ENCODE assay signal across 8 cellular contexts in genomic region chr6:34236423-34237315, GRCh38. TPM values are rescaled to one million over a fixed set of nuclear protein-coding genes. Genes with fewer than 3 reads are reported as not detected.
DNase-seq lines count a peak whose midpoint lies in the region; ATAC-seq and TF ChIP-seq lines count a peak whose summit lies in the region.

TSS of gene HMGA1 (plus strand) at chr6:34236873. CDS start at chr6:34240781, 3,908 bp downstream.

- H3K27ac ChIP-seq in mammary epithelial cell (ENCODE audit: insufficient read depth, low read depth, low read length) (peak within 1 kb of the TSS; percentile 65), spleen (peak within 1 kb of the TSS; percentile 89 to 97 (median 95))

- H3K27me3 Mint-ChIP-seq in immature natural killer cell (ENCODE audit: low read depth in 3 of 3): peaks cover 7 to 22% (median 15%) of the 10 kb centered on the region in 3 donors

- WGBS in mammary epithelial cell (ENCODE audit: low coverage, missing lambda C conversion rate): 3% methylated on average over 21 of the region's 93 CpGs
- 0 to 2% (median 1%) methylated on average over 43 to 93 of the region's 93 CpGs for WGBS in spleen, 5 donors

- H3K4me1 Mint-ChIP-seq in immature natural killer cell: peaks cover 24 to 26% of the 10 kb centered on the region in 2 donors

- H3K9ac ChIP-seq in mammary epithelial cell (ENCODE audit: insufficient read depth, low read length): peak within 1 kb of the TSS; percentile 75

- BruUV-seq in mammary epithelial cell (replicated peaks; lab: Mats Ljungman, UMichigan): TSS peak; percentile 66

- H3K4me3 ChIP-seq in WI38 (ENCODE audit: low read depth, low read length): peak within 1 kb of the TSS; percentile 88
- H3K4me3 ChIP-seq in mammary epithelial cell (replicated peaks in 1 of 3; ENCODE audit: insufficient read depth in 1 of 3, low read depth in 2 of 3, low read length in 3 of 3): peak within 1 kb of the TSS; percentile 76 to 83 (median 81)
- peak within 1 kb of the TSS; percentile 63 to 87 (median 68) for H3K4me3 ChIP-seq in spleen

- H3K36me3 ChIP-seq in mammary epithelial cell (ENCODE audit: insufficient read depth, low read length) (no peaks in the 10 kb centered on the region), spleen (peaks cover 0 to 17% (median 11%) of the 10 kb centered on the region in 6 donors)

- H3K27ac Mint-ChIP-seq in immature natural killer cell: peak within 1 kb of the TSS; percentile 89 to 99 (median 96)

- TF ChIP-seq POLR2A in spleen (IDR thresholded peaks at IDR 0.05): peak; percentile 90 to 95 (median 94)

- CTCF ChIA-PET in mammary epithelial cell (lab: Charles Lee; ENCODE audit: low non-redundant PET): no interaction called here

- peak within 1 kb of the TSS; percentile 87 to 93 (median 89) for H3K4me3 Mint-ChIP-seq in immature natural killer cell

- H3K9me3 Mint-ChIP-seq in immature natural killer cell: no peaks in the 10 kb centered on the region

- dilution Hi-C loops in mammary epithelial cell (cut with HindIII; ENCODE audit: low sequenced_read_pairs): no loop called here

- H4K20me1 ChIP-seq in mammary epithelial cell (ENCODE audit: insufficient read depth, low read length): no peaks in the 10 kb centered on the region

- peaks cover 43% of the 10 kb centered on the region for H3K79me2 ChIP-seq in mammary epithelial cell (ENCODE audit: insufficient read depth, low read length)

- H3K27me3 ChIP-seq in mammary epithelial cell (ENCODE audit: insufficient read depth, low read length) (no peaks in the 10 kb centered on the region), spleen (replicated peaks in 1 of 7) (no peaks in the 10 kb centered on the region)

- ATAC-seq in GM18867 (IDR thresholded peaks at IDR 0.05; ENCODE audit: unreplicated experiment) (peak; percentile 64), HG03097 (IDR thresholded peaks at IDR 0.05; ENCODE audit: low FRiP score, unreplicated experiment) (peak; percentile 58)

- in situ Hi-C loops in mammary epithelial cell (cut with MboI; ENCODE audit: low sequenced_read_pairs in 2 of 2): no loop called here

- intact Hi-C loops in mammary epithelial cell (cut with micrococcal nuclease) (no loop called here), spleen (cut with DNase I; ENCODE audit: low total_unique reads) (no loop called here)

- H3K9me3 ChIP-seq in mammary epithelial cell (replicated peaks; ENCODE audit: insufficient read depth, low read length): no peaks in the 10 kb centered on the region
- H3K9me3 ChIP-seq in spleen: no peaks in the 10 kb centered on the region

- H3K36me3 Mint-ChIP-seq in immature natural killer cell: peaks cover 0 to 8% (median 7%) of the 10 kb centered on the region in 3 donors

- H2AFZ ChIP-seq in mammary epithelial cell (ENCODE audit: low read depth, low read length): peak within 1 kb of the TSS; percentile 60

- peak within 1 kb of the TSS; percentile 78 for H3K4me2 ChIP-seq in mammary epithelial cell (ENCODE audit: insufficient read depth, low read depth, low read length)

- DNase-seq in A172 (ENCODE audit: low spot score): peak; percentile 63
- DNase-seq in NCI-H2196 (lab: John Stamatoyannopoulos, UW; ENCODE audit: unreplicated experiment): peak; percentile 89
- peak; percentile 77 for DNase-seq in mammary epithelial cell
- DNase-seq in immature natural killer cell: peak; percentile 84 to 87 (median 85)
- peak; percentile 98 for DNase-seq in spleen

- TF ChIP-seq CTCF in WI38 (IDR thresholded peaks at IDR 0.05; ENCODE audit: low read depth, low read length) (no peak), mammary epithelial cell (conservative IDR thresholded peaks at IDR 0.05 in 1 of 2, IDR thresholded peaks at IDR 0.05 in 1 of 2; ENCODE audit: extremely low read depth in 1 of 2, insufficient read depth in 1 of 2, low read depth in 1 of 2, low read length in 2 of 2) (no peak), spleen (IDR thresholded peaks at IDR 0.05 in 8 of 11, conservative IDR thresholded peaks at IDR 0.05 in 3 of 11) (peak in 2 of 11 experiments; percentile 21 to 26)

- H3K4me1 ChIP-seq in mammary epithelial cell (ENCODE audit: insufficient read depth, low read length) (peaks cover 42% of the 10 kb centered on the region), spleen (peaks cover 8 to 53% (median 32%) of the 10 kb centered on the region in 6 donors)

RNA-seq across cellular contexts. Expression of gene HMGA1, which starts in this region (rescaled TPM):
- 72.3 and 117 TPM in 2 replicates for total RNA-seq in A172 (2014; rRNA removed; shearing (Covaris generic))
- 100 to 1,000 TPM in 1 of 2 donors, 10 to 100 TPM in 1; 21.2 to 314 TPM for total RNA-seq in mammary epithelial cell
- polyA plus RNA-seq in mammary epithelial cell: 151 TPM
- 338 TPM for polyA minus RNA-seq in mammary epithelial cell
- 10 to 100 TPM in 2 of 3 donors, 1 to 10 TPM in 1; 9.8 to 22.1 (median 19.6) TPM for polyA plus RNA-seq in immature natural killer cell
- 100 to 1,000 TPM in 2 of 7 donors, 10 to 100 TPM in 5; 49.9 to 112 (median 73.5) TPM for total RNA-seq in spleen
- 100 to 1,000 TPM in 2 of 3 donors, 10 to 100 TPM in 1; 63.7 to 129 (median 109) TPM for polyA plus RNA-seq in spleen

Comparison
In these comparisons a context has a peak if more than half of its experiments do, and no peak if none do; other contexts are left out.
1. Peak in every context shown above with its lines: DNase-seq, ATAC-seq, H3K4me3 ChIP-seq and H3K27ac ChIP-seq.